ENCODE assay signal across 17 cellular contexts in genomic region chr16:23391381-23392222, GRCh38.
"Had no signal": no experiment of that assay in that cellular context is flagged by ENCODE, and none has a peak within 500 bp of the region (broad histone marks: within the 10 kb centered on the region; RNA-seq: fewer than 3 reads in every experiment).

No MANE protein-coding gene starts in this region.

- H3K27me3 ChIP-seq: cardiac muscle cell, ovary, uterus had no signal

- H3K4me3 Mint-ChIP-seq: neural crest cell; stimulated activated effector memory CD8-positive, alpha-beta T cell treated with anti-CD3 and anti-CD28 coated beads, Interleukin-12 subunit alpha, Interleukin-12 subunit beta, amount 100 ng/mL, for 72 hours; T-helper 2 cell treated with Interferon-gamma antibody and Interleukin-4, amounts not matched to agents 5 μg/mL and 100 μg/mL, for 36 hours had no signal

- H3K4me1 Mint-ChIP-seq: neural crest cell; stimulated activated effector memory CD8-positive, alpha-beta T cell treated with anti-CD3 and anti-CD28 coated beads, Interleukin-12 subunit alpha, Interleukin-12 subunit beta, amount 100 ng/mL, for 72 hours had no signal

- DNase-seq: activated CD4-positive, alpha-beta T cell treated with anti-CD3 and anti-CD28 coated beads, Interleukin-2, amount 50 U/mL, for 1 hour; activated CD8-positive, alpha-beta memory T cell treated with anti-CD3 and anti-CD28 coated beads for 24 hours; activated naive CD4-positive, alpha-beta T cell treated with Interleukin-2 at 50 U/mL for 16 hours; activated T-cell treated with anti-CD3 and anti-CD28 coated beads for 4 hours; hippocampal formation; left ventricle myocardium inferior; mesendoderm; ovary; SW 1271; uterus had no signal

- H3K27ac ChIP-seq: cardiac muscle cell, ovary, thoracic aorta had no signal

- H3K4me3 ChIP-seq: cardiac muscle cell, left ventricle myocardium inferior, ovary, thoracic aorta, uterus had no signal

- H3K4me1 ChIP-seq: uterus had no signal

- H3K9me3 ChIP-seq: left ventricle myocardium inferior, ovary, thoracic aorta, uterus had no signal

- H3K9me3 Mint-ChIP-seq: neural crest cell; stimulated activated effector memory CD8-positive, alpha-beta T cell treated with anti-CD3 and anti-CD28 coated beads, Interleukin-12 subunit alpha, Interleukin-12 subunit beta, amount 100 ng/mL, for 72 hours; T-helper 2 cell treated with Interferon-gamma antibody and Interleukin-4, amounts not matched to agents 5 μg/mL and 100 μg/mL, for 36 hours had no signal

- ATAC-seq: activated CD4-positive, CD25-positive, alpha-beta regulatory T cell treated with anti-CD3 and anti-CD28 coated beads, Interleukin-2, amount 50 U/mL, for 24 hours; esophagus mucosa; stimulated activated effector memory CD8-positive, alpha-beta T cell treated with anti-CD3 and anti-CD28 coated beads, Interleukin-12 subunit alpha, Interleukin-12 subunit beta, amount 100 ng/mL, for 72 hours had no signal

- H3K27ac Mint-ChIP-seq: stimulated activated effector memory CD8-positive, alpha-beta T cell treated with anti-CD3 and anti-CD28 coated beads, Interleukin-12 subunit alpha, Interleukin-12 subunit beta, amount 100 ng/mL, for 72 hours; T-helper 2 cell treated with Interferon-gamma antibody and Interleukin-4, amounts not matched to agents 5 μg/mL and 100 μg/mL, for 36 hours had no signal

- H3K36me3 ChIP-seq: ovary, uterus had no signal
